ENCODE assay signal across 40 cellular contexts in genomic region chr12:98561846-98562245, GRCh38.
"Had no signal": no experiment of that assay in that cellular context is flagged by ENCODE, and none has a peak within 500 bp of the region (broad histone marks: within the 10 kb centered on the region; RNA-seq: fewer than 3 reads in every experiment).

No MANE protein-coding gene starts in this region.

- H3K27me3 Mint-ChIP-seq: activated naive CD4-positive, alpha-beta T cell treated with anti-CD3 and anti-CD28 coated beads, Interleukin-2, amount 10 ng/mL, durations not matched to agents 7 days and 5 days; activated naive CD4-positive, alpha-beta T cell treated with anti-CD3 and anti-CD28 coated beads, Interleukin-2, amount 50 U/mL, for 24 hours; activated naive CD8-positive, alpha-beta T cell; activated naive CD8-positive, alpha-beta T cell treated with anti-CD3 and anti-CD28 coated beads for 36 hours; activated naive CD8-positive, alpha-beta T cell treated with anti-CD3 and anti-CD28 coated beads, Interleukin-2, amount 10 ng/mL, durations not matched to agents 7 days and 5 days; activated naive CD8-positive, alpha-beta T cell treated with anti-CD3 and anti-CD28 coated beads, Interleukin-2, amount 50 U/mL, for 24 hours; activated T-cell treated with anti-CD3 and anti-CD28 coated beads, Interleukin-2, amount 50 U/mL, for 24 hours; activated T-helper 17 cell treated with anti-CD3 and anti-CD28 coated beads, Interleukin-2, amount 50 U/mL, for 72 hours; brain; central memory CD8-positive, alpha-beta T cell had no signal

- H3K9me3 Mint-ChIP-seq: activated naive CD4-positive, alpha-beta T cell treated with anti-CD3 and anti-CD28 coated beads for 36 hours; activated naive CD4-positive, alpha-beta T cell treated with anti-CD3 and anti-CD28 coated beads, Interleukin-2, amount 10 ng/mL, durations not matched to agents 7 days and 5 days; activated naive CD4-positive, alpha-beta T cell treated with anti-CD3 and anti-CD28 coated beads, Interleukin-2, amount 50 U/mL, for 24 hours; activated naive CD4-positive, alpha-beta T cell treated with anti-CD3 and anti-CD28 coated beads, Interleukin-2, amount 50 U/mL, for 72 hours; activated naive CD8-positive, alpha-beta T cell treated with anti-CD3 and anti-CD28 coated beads, Interleukin-2, amount 10 ng/mL, durations not matched to agents 7 days and 5 days; activated naive CD8-positive, alpha-beta T cell treated with anti-CD3 and anti-CD28 coated beads, Interleukin-2, amount 50 U/mL, for 24 hours; activated T-cell treated with anti-CD3 and anti-CD28 coated beads, Interleukin-2, amount 50 U/mL, for 24 hours; activated T-cell treated with anti-CD3 and anti-CD28 coated beads, Interleukin-2, amount 50 U/mL, for 4 hours; activated T-cell treated with anti-CD3 and anti-CD28 coated beads, Interleukin-2, amount 50 U/mL, for 72 hours; activated T-helper 1 cell treated with anti-CD3 and anti-CD28 coated beads, Interleukin-12 subunit alpha, Interleukin-12 subunit beta, Interleukin-2, Interleukin-4 antibody, amounts not matched to agents 30 ng/mL and 10 ng/mL and 1 ng/mL, durations not matched to agents 14 hours and 24 hours and 36 hours; activated T-helper 17 cell treated with anti-CD3 and anti-CD28 coated beads, Interleukin-2, amount 50 U/mL, for 72 hours; activated T-helper 2 cell treated with anti-CD3 and anti-CD28 coated beads, Interferon-gamma antibody, Interleukin-2, Interleukin-4, amounts not matched to agents 10 μg/mL and 5 μg/mL and 100 μg/mL, durations not matched to agents 14 hours and 24 hours and 36 hours; central memory CD8-positive, alpha-beta T cell had no signal

- H3K27ac ChIP-seq: adrenal gland, ascending aorta, body of pancreas, brain microvascular endothelial cell, breast epithelium, cardiac muscle cell had no signal

- H3K27ac Mint-ChIP-seq: activated naive CD4-positive, alpha-beta T cell treated with anti-CD3 and anti-CD28 coated beads for 36 hours; activated naive CD4-positive, alpha-beta T cell treated with anti-CD3 and anti-CD28 coated beads, Interleukin-2, amount 10 ng/mL, durations not matched to agents 7 days and 5 days; activated naive CD4-positive, alpha-beta T cell treated with anti-CD3 and anti-CD28 coated beads, Interleukin-2, amount 50 U/mL, for 24 hours; activated naive CD4-positive, alpha-beta T cell treated with anti-CD3 and anti-CD28 coated beads, Interleukin-2, amount 50 U/mL, for 72 hours; activated naive CD8-positive, alpha-beta T cell; activated naive CD8-positive, alpha-beta T cell treated with anti-CD3 and anti-CD28 coated beads for 36 hours; activated naive CD8-positive, alpha-beta T cell treated with anti-CD3 and anti-CD28 coated beads, Interleukin-2, amount 10 ng/mL, durations not matched to agents 7 days and 5 days; activated naive CD8-positive, alpha-beta T cell treated with anti-CD3 and anti-CD28 coated beads, Interleukin-2, amount 50 U/mL, for 24 hours; activated T-cell treated with anti-CD3 and anti-CD28 coated beads, Interleukin-2, amount 50 U/mL, for 24 hours; activated T-cell treated with anti-CD3 and anti-CD28 coated beads, Interleukin-2, amount 50 U/mL, for 72 hours; activated T-helper 1 cell treated with anti-CD3 and anti-CD28 coated beads, Interleukin-12 subunit alpha, Interleukin-12 subunit beta, Interleukin-2, Interleukin-4 antibody, amounts not matched to agents 30 ng/mL and 10 ng/mL and 1 ng/mL, durations not matched to agents 14 hours and 24 hours and 36 hours; activated T-helper 17 cell treated with anti-CD3 and anti-CD28 coated beads, Interleukin-2, amount 50 U/mL, for 72 hours; activated T-helper 2 cell treated with anti-CD3 and anti-CD28 coated beads, Interferon-gamma antibody, Interleukin-2, Interleukin-4, amounts not matched to agents 10 μg/mL and 5 μg/mL and 100 μg/mL, durations not matched to agents 14 hours and 24 hours and 36 hours; brain had no signal

- H3K36me3 Mint-ChIP-seq: activated naive CD4-positive, alpha-beta T cell treated with anti-CD3 and anti-CD28 coated beads, Interleukin-2, amount 10 ng/mL, durations not matched to agents 7 days and 5 days; activated naive CD4-positive, alpha-beta T cell treated with anti-CD3 and anti-CD28 coated beads, Interleukin-2, amount 50 U/mL, for 24 hours; activated naive CD4-positive, alpha-beta T cell treated with anti-CD3 and anti-CD28 coated beads, Interleukin-2, amount 50 U/mL, for 72 hours; activated naive CD8-positive, alpha-beta T cell treated with anti-CD3 and anti-CD28 coated beads for 36 hours; activated naive CD8-positive, alpha-beta T cell treated with anti-CD3 and anti-CD28 coated beads, Interleukin-2, amount 10 ng/mL, durations not matched to agents 7 days and 5 days; brain had no signal

- H3K27me3 ChIP-seq: adrenal gland, ascending aorta, body of pancreas, brain microvascular endothelial cell, breast epithelium, cardiac muscle cell had no signal

- DNase-seq: activated effector memory CD4-positive, alpha-beta T cell treated with anti-CD3 and anti-CD28 coated beads, Interleukin-2, amount 50 U/mL, for 16 hours; activated effector memory CD4-positive, alpha-beta T cell treated with Interleukin-2 at 50 U/mL for 16 hours; activated gamma-delta T cell; activated gamma-delta T cell treated with Interleukin-2 at 50 U/mL for 16 hours; activated naive CD4-positive, alpha-beta T cell; activated naive CD4-positive, alpha-beta T cell treated with anti-CD3 and anti-CD28 coated beads for 36 hours; activated naive CD4-positive, alpha-beta T cell treated with anti-CD3 and anti-CD28 coated beads, Interleukin-2, amount 10 ng/mL, durations not matched to agents 7 days and 5 days; activated naive CD4-positive, alpha-beta T cell treated with anti-CD3 and anti-CD28 coated beads, Interleukin-2, amount 50 U/mL, for 16 hours; activated naive CD4-positive, alpha-beta T cell treated with Interleukin-2 at 50 U/mL for 16 hours; activated naive CD8-positive, alpha-beta T cell treated with anti-CD3 and anti-CD28 coated beads for 36 hours; activated naive CD8-positive, alpha-beta T cell treated with anti-CD3 and anti-CD28 coated beads, Interleukin-2, amount 10 ng/mL, durations not matched to agents 7 days and 5 days; activated naive CD8-positive, alpha-beta T cell treated with anti-CD3 and anti-CD28 coated beads, Interleukin-2, amount 50 U/mL, for 24 hours; activated T-cell treated with anti-CD3 and anti-CD28 coated beads, Interleukin-2, amount 50 U/mL, for 1 hour; activated T-cell treated with anti-CD3 and anti-CD28 coated beads, Interleukin-2, amount 50 U/mL, for 24 hours; activated T-cell treated with anti-CD3 and anti-CD28 coated beads, Interleukin-2, amount 50 U/mL, for 4 hours; activated T-cell treated with anti-CD3 and anti-CD28 coated beads, Interleukin-2, amount 50 U/mL, for 48 hours; activated T-cell treated with anti-CD3 and anti-CD28 coated beads, Interleukin-2, amount 50 U/mL, for 72 hours; adrenal gland; amniotic stem cell; amygdala; anterior cingulate cortex; aorta; body of pancreas; brain microvascular endothelial cell; caudate nucleus; central memory CD4-positive, alpha-beta T cell; cerebellar nuclear complex had no signal

- ATAC-seq: activated naive CD4-positive, alpha-beta T cell treated with anti-CD3 and anti-CD28 coated beads, Interleukin-2, amount 50 U/mL, for 72 hours; activated naive CD8-positive, alpha-beta T cell treated with anti-CD3 and anti-CD28 coated beads, Interleukin-2, amount 50 U/mL, for 24 hours; activated T-cell treated with anti-CD3 and anti-CD28 coated beads, Interleukin-2, amount 50 U/mL, for 4 hours; activated T-cell treated with anti-CD3 and anti-CD28 coated beads, Interleukin-2, amount 50 U/mL, for 72 hours; activated T-helper 17 cell treated with anti-CD3 and anti-CD28 coated beads, Interleukin-2, amount 50 U/mL, for 72 hours; body of pancreas had no signal

- H3K9me3 ChIP-seq: adrenal gland, body of pancreas had no signal

- H3K4me3 ChIP-seq: adrenal gland, ascending aorta, body of pancreas, breast epithelium, cardiac muscle cell had no signal

- H3K4me1 Mint-ChIP-seq: activated naive CD8-positive, alpha-beta T cell treated with anti-CD3 and anti-CD28 coated beads, Interleukin-2, amount 10 ng/mL, durations not matched to agents 7 days and 5 days; activated T-helper 17 cell treated with anti-CD3 and anti-CD28 coated beads, Interleukin-2, amount 50 U/mL, for 72 hours had no signal

- H3K36me3 ChIP-seq: adrenal gland, ascending aorta, brain microvascular endothelial cell, breast epithelium, cardiac muscle cell had no signal

- FAIRE-seq: astrocyte, bronchial epithelial cell had no signal

- H3K4me1 ChIP-seq: adrenal gland, ascending aorta, body of pancreas, breast epithelium had no signal

- H3K4me3 Mint-ChIP-seq: activated naive CD4-positive, alpha-beta T cell treated with anti-CD3 and anti-CD28 coated beads for 36 hours; activated naive CD4-positive, alpha-beta T cell treated with anti-CD3 and anti-CD28 coated beads, Interleukin-2, amount 10 ng/mL, durations not matched to agents 7 days and 5 days; activated naive CD4-positive, alpha-beta T cell treated with anti-CD3 and anti-CD28 coated beads, Interleukin-2, amount 50 U/mL, for 24 hours; activated naive CD8-positive, alpha-beta T cell; activated naive CD8-positive, alpha-beta T cell treated with anti-CD3 and anti-CD28 coated beads for 36 hours; activated naive CD8-positive, alpha-beta T cell treated with anti-CD3 and anti-CD28 coated beads, Interleukin-2, amount 10 ng/mL, durations not matched to agents 7 days and 5 days; activated naive CD8-positive, alpha-beta T cell treated with anti-CD3 and anti-CD28 coated beads, Interleukin-2, amount 50 U/mL, for 24 hours; activated T-cell treated with anti-CD3 and anti-CD28 coated beads, Interleukin-2, amount 50 U/mL, for 24 hours; activated T-cell treated with anti-CD3 and anti-CD28 coated beads, Interleukin-2, amount 50 U/mL, for 4 hours; activated T-cell treated with anti-CD3 and anti-CD28 coated beads, Interleukin-2, amount 50 U/mL, for 72 hours; activated T-helper 1 cell treated with anti-CD3 and anti-CD28 coated beads, Interleukin-12 subunit alpha, Interleukin-12 subunit beta, Interleukin-2, Interleukin-4 antibody, amounts not matched to agents 30 ng/mL and 10 ng/mL and 1 ng/mL, durations not matched to agents 14 hours and 24 hours and 36 hours; activated T-helper 17 cell treated with anti-CD3 and anti-CD28 coated beads, Interleukin-2, amount 50 U/mL, for 72 hours; brain; central memory CD8-positive, alpha-beta T cell had no signal
